In genomic region chr11:8373519-8374432, GRCh38 we compare ENCODE assay signal across 25 cellular contexts.
"Had no signal": no experiment of that assay in that cellular context is flagged by ENCODE, and none has a peak within 500 bp of the region (broad histone marks: within the 10 kb centered on the region; RNA-seq: fewer than 3 reads in every experiment).

No MANE protein-coding gene starts in this region.

- H3K27ac ChIP-seq: brain microvascular endothelial cell, cardiac muscle cell, Peyer's patch, RWPE1, SJCRH30, VCaP had no signal

- H3K9me3 ChIP-seq: Peyer's patch, SJCRH30, SK-N-SH had no signal

- ATAC-seq: activated CD4-positive, CD25-positive, alpha-beta regulatory T cell treated with anti-CD3 and anti-CD28 coated beads, Interleukin-2, amount 50 U/mL, for 24 hours; activated CD8-positive, alpha-beta T cell treated with anti-CD3 and anti-CD28 coated beads, Interleukin-2, amount 10 ng/mL, durations not matched to agents 7 days and 5 days had no signal

- H3K4me3 ChIP-seq: cardiac muscle cell, Peyer's patch, SJCRH30 had no signal

- H3K36me3 ChIP-seq: brain microvascular endothelial cell, cardiac muscle cell, Peyer's patch, SJCRH30 had no signal

- DNase-seq: activated CD4-positive, alpha-beta T cell treated with anti-CD3 and anti-CD28 coated beads for 48 hours; activated CD4-positive, alpha-beta T cell treated with anti-CD3 and anti-CD28 coated beads, Interleukin-2, amount 50 U/mL, for 4 hours; activated CD8-positive, alpha-beta T cell treated with anti-CD3 and anti-CD28 coated beads, Interleukin-2, amount 10 ng/mL, durations not matched to agents 7 days and 5 days; activated effector memory CD4-positive, alpha-beta T cell treated with Interleukin-2 at 50 U/mL for 16 hours; activated naive CD4-positive, alpha-beta T cell treated with Interleukin-2 at 50 U/mL for 16 hours; activated T-cell treated with anti-CD3 and anti-CD28 coated beads, Interleukin-2, amount 50 U/mL, for 24 hours; amygdala; brain microvascular endothelial cell; KG1; NCI-H1092; NCI-H1417; NCI-H1930; NCI-H2171; NCI-H226; NCI-H526; NCI-H774; Right ventricle myocardium superior; SJCRH30; SK-N-SH; T-helper 1 cell had no signal

- H3K27me3 ChIP-seq: brain microvascular endothelial cell, cardiac muscle cell, Peyer's patch, SJCRH30 had no signal

- H3K4me1 ChIP-seq: Peyer's patch had no signal
